In genomic region chr13:103537616-103538015, GRCh38 we compare ENCODE assay signal across 25 cellular contexts.
"Had no signal": no experiment of that assay in that cellular context is flagged by ENCODE, and none has a peak within 500 bp of the region (broad histone marks: within the 10 kb centered on the region; RNA-seq: fewer than 3 reads in every experiment).

No MANE protein-coding gene starts in this region.

- H3K4me1 Mint-ChIP-seq: naive B cell; naive thymus-derived CD8-positive, alpha-beta T cell had no signal

- H3K27me3 Mint-ChIP-seq: dendritic cell treated with granulocyte-macrophage colony-stimulating factor and Interleukin-4, amounts not matched to agents 40 ng/mL and 50 ng/mL, for 4 days; effector memory CD8-positive, alpha-beta T cell; naive B cell; naive thymus-derived CD8-positive, alpha-beta T cell had no signal

- H3K36me3 Mint-ChIP-seq: naive thymus-derived CD8-positive, alpha-beta T cell had no signal

- H3K4me1 ChIP-seq: colonic mucosa, esophagus squamous epithelium, gastrocnemius medialis, heart right ventricle, left lung, lower lobe of right lung had no signal

- H3K9me3 ChIP-seq: colonic mucosa, esophagus squamous epithelium, gastrocnemius medialis, mucosa of descending colon had no signal

- H3K4me3 Mint-ChIP-seq: dendritic cell treated with granulocyte-macrophage colony-stimulating factor and Interleukin-4, amounts not matched to agents 40 ng/mL and 50 ng/mL, for 4 days; effector memory CD8-positive, alpha-beta T cell; endodermal cell; mesothelial cell of epicardium; naive B cell; naive thymus-derived CD8-positive, alpha-beta T cell had no signal

- H3K27me3 ChIP-seq: colonic mucosa, esophagus squamous epithelium, gastrocnemius medialis, heart right ventricle, left lung had no signal

- H3K27ac Mint-ChIP-seq: dendritic cell treated with granulocyte-macrophage colony-stimulating factor and Interleukin-4, amounts not matched to agents 40 ng/mL and 50 ng/mL, for 4 days; effector memory CD8-positive, alpha-beta T cell; endodermal cell; mesothelial cell of epicardium; naive B cell; naive thymus-derived CD8-positive, alpha-beta T cell had no signal

- DNase-seq: colonic mucosa; cortex of kidney; effector CD8-positive, alpha-beta T cell; effector memory CD8-positive, alpha-beta T cell; endodermal cell; erythroblast; esophagus squamous epithelium; foreskin fibroblast; foreskin melanocyte; gastrocnemius medialis; glutamatergic neuron; head of caudate nucleus; heart right ventricle; hippocampal formation; left cardiac atrium; left lung; left ventricle myocardium superior; lower lobe of right lung; mesenchymal stem cell; mucosa of descending colon; naive B cell; naive thymus-derived CD8-positive, alpha-beta T cell had no signal

- H3K27ac ChIP-seq: colonic mucosa, epithelial cell of prostate, esophagus squamous epithelium, gastrocnemius medialis, heart right ventricle, left lung, lower lobe of right lung had no signal
